ENCODE assay signal across 19 cellular contexts in genomic region chr11:15248749-15249148, GRCh38.
DNase-seq lines count a peak whose midpoint lies in the region; ATAC-seq and TF ChIP-seq lines count a peak whose summit lies in the region.
"Had no signal": no experiment of that assay in that cellular context is flagged by ENCODE, and none has a peak within 500 bp of the region (broad histone marks: within the 10 kb centered on the region; RNA-seq: fewer than 3 reads in every experiment).

No MANE protein-coding gene starts in this region.

- H3K4me1 Mint-ChIP-seq in type B pancreatic cell (ENCODE audit: unreplicated experiment), result no peaks in the 10 kb centered on the region
- H3K4me1 Mint-ChIP-seq: B cell; CD4-positive, CD25-positive, alpha-beta regulatory T cell had no signal

- no peak overlapping the region for H2AFZ ChIP-seq in parathyroid adenoma

- ATAC-seq in HG02678 (IDR thresholded peaks at IDR 0.05; ENCODE audit: unreplicated experiment), result no peak
- ATAC-seq: CD8-positive, alpha-beta T cell had no signal

- H3K9me3 ChIP-seq in WERI-Rb-1 (ENCODE audit: severe bottlenecking) (no peaks in the 10 kb centered on the region), parathyroid adenoma (ENCODE audit: control insufficient read depth, low read length) (no peaks in the 10 kb centered on the region)
- H3K9me3 ChIP-seq: BLaER1, Caco-2, HAP-1 had no signal

- no peak overlapping the region for H3K27ac Mint-ChIP-seq in type B pancreatic cell
- H3K27ac Mint-ChIP-seq: B cell; CD4-positive, CD25-positive, alpha-beta regulatory T cell; CD8-positive, alpha-beta T cell; HFFc6 had no signal

- no peak overlapping the region for H3K4me2 ChIP-seq in parathyroid adenoma (ENCODE audit: low read length)
- H3K4me2 ChIP-seq: BLaER1 had no signal

- H3K36me3 Mint-ChIP-seq in type B pancreatic cell, result no peaks in the 10 kb centered on the region
- H3K36me3 Mint-ChIP-seq: CD4-positive, CD25-positive, alpha-beta regulatory T cell; CD8-positive, alpha-beta T cell had no signal

- H3K9ac ChIP-seq in parathyroid adenoma, result no peak overlapping the region
- H3K9ac ChIP-seq: BLaER1 had no signal

- H3K4me1 ChIP-seq in parathyroid adenoma, result peaks cover 13% of the 10 kb centered on the region
- H3K4me1 ChIP-seq: BLaER1, Caco-2, HAP-1 had no signal

- H3K27ac ChIP-seq in WERI-Rb-1 (no peak overlapping the region), parathyroid adenoma (peak overlapping the region; percentile 39)
- H3K27ac ChIP-seq: 22Rv1, BLaER1, C4-2B had no signal

- no peak overlapping the region for H3K4me3 Mint-ChIP-seq in type B pancreatic cell
- H3K4me3 Mint-ChIP-seq: B cell; CD4-positive, CD25-positive, alpha-beta regulatory T cell; CD8-positive, alpha-beta T cell; HFFc6 had no signal

- no peaks in the 10 kb centered on the region for H3K9me3 Mint-ChIP-seq in type B pancreatic cell
- H3K9me3 Mint-ChIP-seq: CD8-positive, alpha-beta T cell; HFFc6 had no signal

- DNase-seq in DMS53 (lab: John Stamatoyannopoulos, UW) (peak; percentile 20), DMS53 treated with DMSO at 0.1 percent for 48 hours (lab: John Stamatoyannopoulos, UW; ENCODE audit: unreplicated experiment) (no peak), WERI-Rb-1 (peak; percentile 35), type B pancreatic cell (ENCODE audit: extremely low spot score, unreplicated experiment) (no peak), inferior parietal cortex (ENCODE audit: extremely low spot score) (no peak)
- DNase-seq: Caco-2; CD4-positive, CD25-positive, alpha-beta regulatory T cell; CD8-positive, alpha-beta T cell; DMS153; GF-D8; GOT3; HFFc6 had no signal

- peaks cover 7% of the 10 kb centered on the region for H3K27me3 Mint-ChIP-seq in type B pancreatic cell

- H3K27me3 ChIP-seq in WERI-Rb-1 (ENCODE audit: insufficient read depth, low read depth, severe bottlenecking) (no peaks in the 10 kb centered on the region), parathyroid adenoma (ENCODE audit: control insufficient read depth, insufficient read depth, low read length) (no peaks in the 10 kb centered on the region)
- H3K27me3 ChIP-seq: BLaER1 had no signal

- H3K79me2 ChIP-seq in parathyroid adenoma, result no peaks in the 10 kb centered on the region

- H3K36me3 ChIP-seq in WERI-Rb-1, result no peaks in the 10 kb centered on the region
- H3K36me3 ChIP-seq in parathyroid adenoma (ENCODE audit: control insufficient read depth, insufficient read depth, low read length), result no peaks in the 10 kb centered on the region
- H3K36me3 ChIP-seq: BLaER1, HAP-1 had no signal

- TF ChIP-seq CTCF in WERI-Rb-1 (IDR thresholded peaks at IDR 0.05; ENCODE audit: low read depth, low read length), result no peak
- TF ChIP-seq CTCF in parathyroid adenoma (IDR thresholded peaks at IDR 0.05), result no peak
- no peak for TF ChIP-seq CTCF in type B pancreatic cell (conservative IDR thresholded peaks at IDR 0.05)

- H3K4me3 ChIP-seq in WERI-Rb-1 (ENCODE audit: low read depth, low read length) (no peak overlapping the region), parathyroid adenoma (ENCODE audit: low read depth, low read length) (no peak overlapping the region)
- H3K4me3 ChIP-seq: BLaER1, HAP-1 had no signal

Comparison
In these comparisons a context has a peak if more than half of its experiments do, and no peak if none do; other contexts are left out.
1. DNase-seq: peak in DMS53 (single experiment) and WERI-Rb-1 (single experiment); none in DMS53 treated with DMSO at 0.1 percent for 48 hours (single experiment), type B pancreatic cell (single experiment) and inferior parietal cortex (single experiment).